Comparison of ENCODE assay signal across 8 cellular contexts in the genomic region with DNA sequence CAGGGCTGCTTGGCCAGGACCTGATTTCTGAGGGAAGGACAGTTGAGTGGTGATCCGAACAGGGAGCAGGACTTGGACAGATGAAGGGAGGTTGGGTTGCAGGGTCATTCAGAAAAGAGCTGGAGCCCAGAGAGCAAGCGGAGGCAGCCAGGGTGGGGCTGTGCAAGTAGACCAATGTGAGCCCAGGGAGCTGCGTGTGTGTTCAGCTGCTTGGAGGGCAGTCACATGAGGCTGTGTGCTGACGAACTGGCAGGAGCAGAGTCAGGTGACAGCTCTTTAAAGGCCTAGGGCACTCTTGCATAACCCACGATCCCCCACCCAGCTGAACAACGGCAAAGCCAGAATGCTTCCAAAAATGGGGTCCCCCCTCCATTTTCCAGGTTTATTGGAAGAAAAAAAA. TPM values are rescaled to one million over a fixed set of nuclear protein-coding genes. Genes with fewer than 3 reads are reported as not detected.
DNase-seq lines count a peak whose midpoint lies in the region; ATAC-seq and TF ChIP-seq lines count a peak whose summit lies in the region.

No MANE protein-coding gene starts in this region.

- H3K4me3 ChIP-seq in hepatocyte (no peak overlapping the region), spleen (no peak overlapping the region)

- H3K27me3 ChIP-seq in hepatocyte = peaks cover 26% of the 10 kb centered on the region
- peaks cover 3 to 93% (median 32%) of the 10 kb centered on the region in 7 donors for H3K27me3 ChIP-seq in spleen (replicated peaks in 1 of 7)

- intact Hi-C loops in spleen (cut with DNase I; ENCODE audit: low total_unique reads) = no loop called here

- in situ Hi-C loops in SK-MEL-5 (cut with HindIII; ENCODE audit: low pct_unique_long_range_greater_than_20kb, low sequenced_read_pairs) = no loop called here

- WGBS in hepatocyte (ENCODE audit: low lambda C conversion rate, missing lambda C conversion rate) = 48% methylated on average over 6 of the region's 6 CpGs
- WGBS in spleen, 5 donors = 29 to 46% (median 37%) methylated on average over 6 of the region's 6 CpGs

- no peaks in the 10 kb centered on the region for H3K79me2 ChIP-seq in hepatocyte

- H3K4me1 ChIP-seq in hepatocyte (ENCODE audit: insufficient read depth) (peaks cover 14% of the 10 kb centered on the region), spleen (peaks cover 0 to 15% (median 12%) of the 10 kb centered on the region in 6 donors)

- H3K27ac ChIP-seq in hepatocyte = peak overlapping the region; percentile 93
- no peak overlapping the region for H3K27ac ChIP-seq in spleen

- no peaks in the 10 kb centered on the region for H3K9me3 ChIP-seq in hepatocyte (ENCODE audit: low read depth)
- no peaks in the 10 kb centered on the region for H3K9me3 ChIP-seq in spleen

- TF ChIP-seq RAD21 in Ishikawa (IDR thresholded peaks at IDR 0.05; ENCODE audit: low read depth) = no peak

- ATAC-seq in GM19395 (IDR thresholded peaks at IDR 0.05; ENCODE audit: unreplicated experiment) = no peak

- H4K20me1 ChIP-seq in hepatocyte (ENCODE audit: insufficient read depth, poor library complexity, severe bottlenecking) = no peaks in the 10 kb centered on the region

- H3K4me2 ChIP-seq in hepatocyte = no peak overlapping the region

- TF ChIP-seq EP300 in Ishikawa (IDR thresholded peaks at IDR 0.05; ENCODE audit: borderline replicate concordance) = no peak

- TF ChIP-seq CTCF in hepatocyte (IDR thresholded peaks at IDR 0.05; ENCODE audit: poor library complexity) = no peak
- no peak for TF ChIP-seq CTCF in spleen (IDR thresholded peaks at IDR 0.05 in 8 of 11, conservative IDR thresholded peaks at IDR 0.05 in 3 of 11)

- peak; percentile 97 for DNase-seq in SK-MEL-5 (ENCODE audit: low read depth, low spot score)
- DNase-seq in hepatocyte (ENCODE audit: low spot score) = peak; percentile 86
- peak; percentile 64 for DNase-seq in spleen
- no peak for DNase-seq in RKO (ENCODE audit: low spot score)
- no peak for DNase-seq in amniotic stem cell (lab: John Stamatoyannopoulos, UW)
- DNase-seq in T-helper 2 cell = no peak

- no peaks in the 10 kb centered on the region for H3K9me2 ChIP-seq in hepatocyte (replicated peaks; ENCODE audit: insufficient read depth)

- peak overlapping the region; percentile 9 for H2AFZ ChIP-seq in hepatocyte

- no peaks in the 10 kb centered on the region for H3K36me3 ChIP-seq in hepatocyte (replicated peaks; ENCODE audit: insufficient read depth, low read depth)
- H3K36me3 ChIP-seq in spleen = no peaks in the 10 kb centered on the region

- TF ChIP-seq POLR2A in spleen (IDR thresholded peaks at IDR 0.05) = no peak

TF ChIP-seq in Ishikawa, 13 proteins besides CTCF, POLR2A, EP300 and RAD21:
- TF ChIP-seq USF1 (IDR thresholded peaks at IDR 0.05) (peak; percentile 85), TEAD4 (IDR thresholded peaks at IDR 0.05) (no peak)

RNA-seq across cellular contexts. Expression of gene MLPH, which starts 4.6 kb away (rescaled TPM):
- 82.9 and 92.8 TPM in 2 replicates for total RNA-seq in SK-MEL-5 (2014; rRNA removed; shearing (Covaris generic))
- polyA plus RNA-seq in SK-MEL-5 (2015; cell fraction: cytosol; rRNA removed) = 41.2 and 50.8 TPM in 2 replicates
- polyA plus RNA-seq in SK-MEL-5 (2015; cell fraction: nucleus; rRNA removed) = 957 and 1,306 TPM in 2 replicates
- total RNA-seq in hepatocyte (10.0 and 12.3 TPM in 2 replicates), spleen (1 to 10 TPM in 1 of 7 donors, under 1 TPM in 3, not detected in 3; 0.29 to 1.4 (median 0.52) TPM)
- polyA plus RNA-seq in hepatocyte (5.6 and 6.7 TPM in 2 replicates), spleen (1 to 10 TPM in 1 of 3 donors, under 1 TPM in 2; 0.09 to 1.4 (median 0.26) TPM)

Comparison
In these comparisons a context has a peak if more than half of its experiments do, and no peak if none do; other contexts are left out.
1. DNase-seq: peak in SK-MEL-5 (single experiment), hepatocyte (single experiment) and spleen (single experiment); none in RKO (single experiment), amniotic stem cell (single experiment) and T-helper 2 cell (0 of 5).